17 cellular contexts compared by ENCODE assay signal in genomic region chr20:32859961-32860360, GRCh38. TPM values are rescaled to one million over a fixed set of nuclear protein-coding genes. Genes with fewer than 3 reads are reported as not detected.
DNase-seq lines count a peak whose midpoint lies in the region; ATAC-seq, FAIRE-seq and TF ChIP-seq lines count a peak whose summit lies in the region.
"Had no signal": no experiment of that assay in that cellular context is flagged by ENCODE, and none has a peak within 500 bp of the region (broad histone marks: within the 10 kb centered on the region; RNA-seq: fewer than 3 reads in every experiment).

No MANE protein-coding gene starts in this region.

- no peaks in the 10 kb centered on the region for H3K27me3 ChIP-seq in HepG2 (ENCODE audit: control insufficient read depth in 1 of 2, insufficient read depth in 2 of 2, low read length in 2 of 2)
- H3K27me3 ChIP-seq in right lobe of liver = no peaks in the 10 kb centered on the region
- no peaks in the 10 kb centered on the region for H3K27me3 ChIP-seq in IMR-90 (ENCODE audit: control insufficient read depth, insufficient read depth, low read length)
- H3K27me3 ChIP-seq in trophoblast cell (ENCODE audit: insufficient read depth, low read length) = no peaks in the 10 kb centered on the region
- no peaks in the 10 kb centered on the region for H3K27me3 ChIP-seq in adrenal gland
- H3K27me3 ChIP-seq: BLaER1 had no signal

- H3K9me3 ChIP-seq in HepG2 (ENCODE audit: low read length) = no peaks in the 10 kb centered on the region
- H3K9me3 ChIP-seq in right lobe of liver = no peaks in the 10 kb centered on the region
- no peaks in the 10 kb centered on the region for H3K9me3 ChIP-seq in IMR-90 (ENCODE audit: control insufficient read depth, insufficient read depth, low read length)
- no peaks in the 10 kb centered on the region for H3K9me3 ChIP-seq in trophoblast cell (ENCODE audit: insufficient read depth, low read depth, low read length)
- no peaks in the 10 kb centered on the region for H3K9me3 ChIP-seq in adrenal gland (replicated peaks in 1 of 3)
- H3K9me3 ChIP-seq: BLaER1, Caco-2 had no signal

- H4K91ac ChIP-seq in IMR-90 (ENCODE audit: insufficient read depth, low read depth, low read length) (no peak overlapping the region), trophoblast cell (ENCODE audit: low read depth, low read length) (no peak overlapping the region)

- H3K27ac ChIP-seq in HepG2 (ENCODE audit: extremely low read length, insufficient read depth, low read length) = no peak overlapping the region
- H3K27ac ChIP-seq in right lobe of liver = no peak overlapping the region
- no peak overlapping the region for H3K27ac ChIP-seq in IMR-90 (ENCODE audit: insufficient read depth, low read length)
- no peak overlapping the region for H3K27ac ChIP-seq in trophoblast cell (ENCODE audit: low read depth, low read length)
- H3K27ac ChIP-seq in adrenal gland = no peak overlapping the region
- H3K27ac ChIP-seq: BLaER1 had no signal

- H4K8ac ChIP-seq in IMR-90 (ENCODE audit: low read depth in 2 of 2, low read length in 2 of 2) (no peak overlapping the region), trophoblast cell (ENCODE audit: low read depth, low read length) (no peak overlapping the region)

- intact Hi-C loops in HepG2 (cut with micrococcal nuclease; ENCODE audit: unreplicated experiment) (no loop called here), right lobe of liver (cut with DNase I) (no loop called here), IMR-90 (cut with micrococcal nuclease) (no loop called here), adrenal gland (cut with DNase I) (no loop called here)

- H3K4ac ChIP-seq in IMR-90 (ENCODE audit: low read depth, low read length) = no peak overlapping the region
- H3K4ac ChIP-seq in trophoblast cell (ENCODE audit: low read depth, low read length) = no peak overlapping the region

- H3K9ac ChIP-seq in HepG2 (ENCODE audit: insufficient read depth, low read depth, low read length) (no peak overlapping the region), IMR-90 (ENCODE audit: low read depth, low read length) (no peak overlapping the region), trophoblast cell (ENCODE audit: low read length) (no peak overlapping the region)
- H3K9ac ChIP-seq: BLaER1 had no signal

- POLR2A ChIA-PET in HepG2 (lab: Yijun Ruan, JAX) = no interaction called here
- POLR2A ChIA-PET in IMR-90 (lab: Charles Lee; ENCODE audit: unreplicated experiment) = no interaction called here

- H3K27ac Mint-ChIP-seq in central memory CD8-positive, alpha-beta T cell (ENCODE audit: low read depth) = peak overlapping the region; percentile 17
- H3K27ac Mint-ChIP-seq: HFFc6 had no signal

- H2BK20ac ChIP-seq in IMR-90 (ENCODE audit: low read depth, low read length) = no peak overlapping the region

- H3K56ac ChIP-seq in IMR-90 (ENCODE audit: extremely low read depth, insufficient read depth, low read length) = no peak overlapping the region

- H3K79me2 ChIP-seq in HepG2 (ENCODE audit: insufficient read depth, low read length) (no peaks in the 10 kb centered on the region), trophoblast cell (ENCODE audit: control insufficient read depth, insufficient read depth, low read length, poor library complexity) (no peaks in the 10 kb centered on the region)

- H2BK120ac ChIP-seq in IMR-90 (ENCODE audit: low read depth, low read length) (no peak overlapping the region), trophoblast cell (ENCODE audit: insufficient read depth, low read length, poor library complexity) (no peak overlapping the region)

- TF ChIP-seq EP300 in HepG2 (IDR thresholded peaks at IDR 0.05; ENCODE audit: low read depth in 2 of 2, low read length in 2 of 2) = no peak
- no peak for TF ChIP-seq EP300 in HepG2 (CRISPR knock-in tag; IDR thresholded peaks at IDR 0.05; ENCODE audit: borderline replicate concordance)

- H3K23ac ChIP-seq in IMR-90 (ENCODE audit: low read depth, low read length) = no peak overlapping the region
- no peak overlapping the region for H3K23ac ChIP-seq in trophoblast cell (ENCODE audit: low read length)

- peaks cover 27% of the 10 kb centered on the region for H3K36me3 Mint-ChIP-seq in central memory CD8-positive, alpha-beta T cell (ENCODE audit: insufficient read depth)

- ATAC-seq in HepG2 (no peak), right lobe of liver (no peak), IMR-90 (ENCODE audit: low read depth) (0 out of 2 replicates have a peak, but pooled peaks have one; percentile 21), GM19328 (IDR thresholded peaks at IDR 0.05; ENCODE audit: unreplicated experiment) (no peak)
- ATAC-seq in central memory CD8-positive, alpha-beta T cell (replicated peaks; ENCODE audit: extremely low read depth, poor library complexity, severe bottlenecking) = no peak

- H3K79me1 ChIP-seq in IMR-90 (ENCODE audit: low read depth in 1 of 2, low read length in 2 of 2) (peaks cover 1 to 21% of the 10 kb centered on the region in 2 experiments; a peak in 3 of 4 replicates), trophoblast cell (ENCODE audit: low read length) (no peaks in the 10 kb centered on the region)

- no peak overlapping the region for H3K14ac ChIP-seq in IMR-90 (replicated peaks; ENCODE audit: low read depth, low read length)
- H3K14ac ChIP-seq in trophoblast cell (ENCODE audit: low read length) = no peak overlapping the region

- H4K5ac ChIP-seq in IMR-90 (ENCODE audit: low read depth, low read length) = no peak overlapping the region

- CTCF ChIA-PET in HepG2 (lab: Yijun Ruan, JAX; ENCODE audit: low intra/inter-chr PET ratio, low total read pairs) = no interaction called here
- CTCF ChIA-PET in IMR-90 (lab: Yijun Ruan, JAX) = no interaction called here

- H3K4me3 Mint-ChIP-seq in central memory CD8-positive, alpha-beta T cell = no peak overlapping the region
- H3K4me3 Mint-ChIP-seq: CD4-positive, alpha-beta memory T cell; HFFc6 had no signal

- FAIRE-seq in HepG2 (lab: Jason Lieb, UNC) = no peak
- FAIRE-seq: HTR-8/SVneo had no signal

- dilution Hi-C loops in IMR-90 (cut with HindIII; ENCODE audit: low sequenced_read_pairs, unreplicated experiment) = no loop called here

- no peak for TF ChIP-seq POLR2A in HepG2 (IDR thresholded peaks at IDR 0.05; ENCODE audit: insufficient read depth in 1 of 2, low read depth in 2 of 2, low read length in 2 of 2)
- no peak for TF ChIP-seq POLR2A in right lobe of liver (IDR thresholded peaks at IDR 0.05)
- TF ChIP-seq POLR2A in IMR-90 (IDR thresholded peaks at IDR 0.05; ENCODE audit: low read depth, low read length) = no peak
- no peak for TF ChIP-seq POLR2A in adrenal gland (IDR thresholded peaks at IDR 0.05)

- H3K9me3 Mint-ChIP-seq in central memory CD8-positive, alpha-beta T cell = no peaks in the 10 kb centered on the region
- H3K9me3 Mint-ChIP-seq: CD4-positive, alpha-beta memory T cell; HFFc6 had no signal

- H3K4me3 ChIP-seq in HepG2 (replicated peaks in 1 of 3; ENCODE audit: insufficient read depth in 1 of 3, low read depth in 2 of 3, low read length in 3 of 3) (no peak overlapping the region), right lobe of liver (no peak overlapping the region), IMR-90 (ENCODE audit: insufficient read depth, low read depth, low read length) (no peak overlapping the region), trophoblast cell (ENCODE audit: low read depth, low read length) (no peak overlapping the region), adrenal gland (no peak overlapping the region)
- H3K4me3 ChIP-seq: BLaER1 had no signal

- peaks cover 13% of the 10 kb centered on the region for H3K9me1 ChIP-seq in IMR-90 (ENCODE audit: insufficient read depth, low read length)

- H3K4me2 ChIP-seq in HepG2 (ENCODE audit: low read depth, low read length) (no peak overlapping the region), IMR-90 (ENCODE audit: low read depth, low read length) (no peak overlapping the region), trophoblast cell (ENCODE audit: low read length) (no peak overlapping the region)
- H3K4me2 ChIP-seq: BLaER1 had no signal

- H2AK5ac ChIP-seq in IMR-90 (ENCODE audit: low read depth, low read length) (no peak overlapping the region), trophoblast cell (ENCODE audit: low read length) (no peak overlapping the region)

- peak overlapping the region; percentile 17 for H2BK12ac ChIP-seq in trophoblast cell (ENCODE audit: low read length)

- no peak overlapping the region for H2BK5ac ChIP-seq in IMR-90 (ENCODE audit: low read depth, low read length, poor library complexity, severe bottlenecking)
- H2BK5ac ChIP-seq in trophoblast cell (ENCODE audit: low read depth, low read length, poor library complexity) = no peak overlapping the region

- H3K4me1 Mint-ChIP-seq in central memory CD8-positive, alpha-beta T cell = peaks cover 13% of the 10 kb centered on the region

- BruUV-seq in HepG2 (replicated peaks; lab: Mats Ljungman, UMichigan) (no TSS peak), IMR-90 (replicated peaks; lab: Mats Ljungman, UMichigan) (no TSS peak)

- H3K27me3 Mint-ChIP-seq in central memory CD8-positive, alpha-beta T cell = no peaks in the 10 kb centered on the region
- H3K27me3 Mint-ChIP-seq: CD4-positive, alpha-beta memory T cell had no signal

- TF ChIP-seq RAD21 in HepG2 (CRISPR knock-in tag; IDR thresholded peaks at IDR 0.05) (no peak), IMR-90 (IDR thresholded peaks at IDR 0.05; ENCODE audit: low read length) (no peak)

- in situ Hi-C loops in HepG2 (cut with HindIII; ENCODE audit: extremely low pct_ligation_motif_present, low pct_unique_long_range_greater_than_20kb) = no loop called here
- in situ Hi-C loops in IMR-90 (cut with MboI; ENCODE audit: low sequenced_read_pairs) = no loop called here

- WGBS in HepG2 (ENCODE audit: low lambda C conversion rate) = 95% methylated on average over 8 of the region's 8 CpGs
- WGBS in right lobe of liver (ENCODE audit: insufficient coverage, low coverage, low lambda C conversion rate, missing lambda C conversion rate) = 96% methylated on average over 8 of the region's 8 CpGs
- 94% methylated on average over 5 of the region's 8 CpGs; no CpG with 5 or more reads in 1 of the 2 experiments for WGBS in IMR-90 (ENCODE audit: extremely low coverage in 2 of 2, insufficient read length in 1 of 2), 2 experiments
- no CpG with 5 or more reads among the region's 8 CpGs for WGBS in trophoblast cell (ENCODE audit: extremely low coverage, insufficient coverage, insufficient read length)
- WGBS in adrenal gland, 4 donors = 95 to 98% (median 96%) methylated on average over 8 of the region's 8 CpGs

- no peak overlapping the region for H3K18ac ChIP-seq in IMR-90 (ENCODE audit: low read depth, low read length)
- no peak overlapping the region for H3K18ac ChIP-seq in trophoblast cell (ENCODE audit: low read length)

- H3K36me3 ChIP-seq in HepG2 (replicated peaks in 1 of 2; ENCODE audit: control insufficient read depth in 1 of 2, insufficient read depth in 2 of 2, low read length in 2 of 2) (peaks cover 4 to 13% of the 10 kb centered on the region in 2 experiments; a peak in 3 of 5 replicates), right lobe of liver (peaks cover 0 to 4% (median 0%) of the 10 kb centered on the region in 4 donors), IMR-90 (ENCODE audit: control insufficient read depth, insufficient read depth, low read length) (peaks cover 14% of the 10 kb centered on the region), trophoblast cell (ENCODE audit: control insufficient read depth in 1 of 2, insufficient read depth in 2 of 2, low read length in 2 of 2) (peaks cover 0 to 11% of the 10 kb centered on the region in 2 experiments), adrenal gland (replicated peaks in 1 of 2) (no peaks in the 10 kb centered on the region)

- no peak overlapping the region for H2BK15ac ChIP-seq in IMR-90 (ENCODE audit: low read depth, low read length)

- H2AFZ ChIP-seq in HepG2 (ENCODE audit: low read length) (no peak overlapping the region), IMR-90 (replicated peaks; ENCODE audit: low read length, poor library complexity) (no peak overlapping the region), trophoblast cell (ENCODE audit: insufficient read depth, low read length, poor library complexity) (no peak overlapping the region)

- DNase-seq in HepG2 (ENCODE audit: low spot score) (no peak), right lobe of liver (no peak), IMR-90 (no peak), trophoblast cell (peak; percentile 55 to 70), adrenal gland (no peak)
- DNase-seq in central memory CD8-positive, alpha-beta T cell (ENCODE audit: low spot score in 2 of 2) = no peak
- DNase-seq: 8988T; AML-193; Caco-2; CD4-positive, alpha-beta memory T cell; DND-41; GF-D8; HCEC 1CT; HFFc6 had no signal

- no peak overlapping the region for H2AK9ac ChIP-seq in IMR-90 (replicated peaks; ENCODE audit: low read depth, low read length, poor library complexity)

- TF ChIP-seq CTCF in HepG2 (CRISPR knock-in tag; IDR thresholded peaks at IDR 0.05) (no peak), right lobe of liver (IDR thresholded peaks at IDR 0.05) (no peak), IMR-90 (conservative IDR thresholded peaks at IDR 0.05; ENCODE audit: low read depth, low read length) (no peak), adrenal gland (IDR thresholded peaks at IDR 0.05) (no peak)

- no peaks in the 10 kb centered on the region for H4K20me1 ChIP-seq in HepG2 (ENCODE audit: insufficient read depth, low read length)
- peaks cover 8% of the 10 kb centered on the region; the same call in 1 of the 2 replicates for H4K20me1 ChIP-seq in IMR-90 (ENCODE audit: insufficient read depth, low read length)
- H4K20me1 ChIP-seq: BLaER1 had no signal

- no peaks in the 10 kb centered on the region for H3K4me1 ChIP-seq in HepG2 (ENCODE audit: insufficient read depth, low read length)
- no peaks in the 10 kb centered on the region for H3K4me1 ChIP-seq in right lobe of liver
- no peaks in the 10 kb centered on the region for H3K4me1 ChIP-seq in IMR-90 (ENCODE audit: control insufficient read depth, insufficient read depth, low read length)
- H3K4me1 ChIP-seq in trophoblast cell (ENCODE audit: control insufficient read depth in 1 of 2, insufficient read depth in 2 of 2, low read length in 2 of 2) = peaks cover 0 to 2% of the 10 kb centered on the region in 2 experiments
- H3K4me1 ChIP-seq in adrenal gland (replicated peaks in 1 of 2) = peaks cover 0 to 4% of the 10 kb centered on the region in 2 donors
- H3K4me1 ChIP-seq: Caco-2 had no signal

- H4K12ac ChIP-seq in trophoblast cell (ENCODE audit: low read depth, low read length) = no peak overlapping the region

RNA-seq across cellular contexts. Expression of gene EFCAB8, which starts 1.2 kb away (rescaled TPM):
- 0.22 TPM in 1 of 2 replicates, not detected in the other for total RNA-seq in HepG2 (2016; rRNA removed; fragmentation: Illumina TruSeq; extraction: Trizol)
- total RNA-seq in HepG2 (2016; cell fraction: cytosol; rRNA removed; fragmentation: Illumina TruSeq; extraction: Trizol; ENCODE audit: low read depth) = 0.10 TPM in 1 of 2 replicates, not detected in the other
- not detected in 2 replicates for total RNA-seq in HepG2 (2016; cell fraction: insoluble cytoplasmic fraction; rRNA removed; fragmentation: Illumina TruSeq; extraction: Trizol)
- not detected in 2 replicates for total RNA-seq in HepG2 (2016; cell fraction: membrane; rRNA removed; fragmentation: Illumina TruSeq; extraction: Trizol)
- total RNA-seq in HepG2 (2016; cell fraction: nucleus; rRNA removed; fragmentation: Illumina TruSeq; extraction: Trizol) = 0.72 TPM in 1 of 2 replicates, not detected in the other
- polyA plus RNA-seq in HepG2 (2011; rRNA removed) = 0.15 TPM in 1 of 2 replicates, not detected in the other
- polyA plus RNA-seq in HepG2 (2011; cell fraction: cytosol; rRNA removed) = not detected in 2 replicates
- polyA plus RNA-seq in HepG2 (2011; cell fraction: nucleus; rRNA removed) = 0.31 and 1.2 TPM in 2 replicates
- polyA plus RNA-seq in HepG2 (2012) = not detected in 2 replicates
- not detected in 2 replicates for polyA plus RNA-seq in HepG2 (2016; cell fraction: cytosol; fragmentation: Illumina TruSeq; extraction: Trizol; ENCODE audit: low read depth)
- not detected in 2 replicates for polyA plus RNA-seq in HepG2 (2016; cell fraction: insoluble cytoplasmic fraction; fragmentation: Illumina TruSeq; extraction: Trizol; ENCODE audit: low read depth)
- polyA plus RNA-seq in HepG2 (2016; cell fraction: membrane; fragmentation: Illumina TruSeq; extraction: Trizol; ENCODE audit: low read depth) = not detected in 2 replicates
- 0.62 and 0.75 TPM in 2 replicates for polyA plus RNA-seq in HepG2 (2016; cell fraction: nucleus; fragmentation: Illumina TruSeq; extraction: Trizol; ENCODE audit: insufficient read depth, low read depth)
- not detected in 2 replicates for polyA minus RNA-seq in HepG2 (2011; rRNA and poly(A)+ RNA removed; ENCODE audit: low replicate concordance)
- polyA minus RNA-seq in HepG2 (2011; cell fraction: cytosol; rRNA and poly(A)+ RNA removed) = not detected in 2 replicates
- polyA minus RNA-seq in HepG2 (2011; cell fraction: nucleus; rRNA and poly(A)+ RNA removed) = not detected in 2 replicates
- total RNA-seq in right lobe of liver = under 1 TPM in 4 of 6 experiments, not detected in 2; 0.17 to 0.22 (median 0.20) TPM
- total RNA-seq in IMR-90 (2012; rRNA removed) = not detected in 2 replicates
- polyA plus RNA-seq in IMR-90 (2012; rRNA removed) = 0.03 TPM in 1 of 2 replicates, not detected in the other
- not detected in 2 replicates for polyA plus RNA-seq in IMR-90 (2012; cell fraction: cytosol; rRNA removed)
- polyA plus RNA-seq in IMR-90 (2012; cell fraction: nucleus; rRNA removed; ENCODE audit: low replicate concordance) = 0.02 and 0.16 TPM in 2 replicates
- polyA plus RNA-seq in trophoblast cell (2013) = 0.04 and 0.11 TPM in 2 replicates
- under 1 TPM in 1 of 8 donors, not detected in 7; 0.07 TPM for total RNA-seq in adrenal gland
- under 1 TPM in 2 of 3 donors, not detected in 1; 0.03 to 0.40 TPM for polyA plus RNA-seq in adrenal gland
- total RNA-seq: HFFc6 had no signal
- polyA plus RNA-seq: CD4-positive, alpha-beta memory T cell had no signal

RNA-seq across cellular contexts. Expression of gene MAPRE1, which starts 40.2 kb away (rescaled TPM):
- total RNA-seq in HepG2 (2016; rRNA removed; fragmentation: Illumina TruSeq; extraction: Trizol) = 190 and 342 TPM in 2 replicates
- 23.7 and 27.2 TPM in 2 replicates for total RNA-seq in HepG2 (2016; cell fraction: cytosol; rRNA removed; fragmentation: Illumina TruSeq; extraction: Trizol; ENCODE audit: low read depth)
- total RNA-seq in HepG2 (2016; cell fraction: insoluble cytoplasmic fraction; rRNA removed; fragmentation: Illumina TruSeq; extraction: Trizol) = 187 and 334 TPM in 2 replicates
- total RNA-seq in HepG2 (2016; cell fraction: membrane; rRNA removed; fragmentation: Illumina TruSeq; extraction: Trizol) = 91.1 and 97.7 TPM in 2 replicates
- 103 and 108 TPM in 2 replicates for total RNA-seq in HepG2 (2016; cell fraction: nucleus; rRNA removed; fragmentation: Illumina TruSeq; extraction: Trizol)
- polyA plus RNA-seq in HepG2 (2011; rRNA removed) = 62.1 and 76.0 TPM in 2 replicates
- polyA plus RNA-seq in HepG2 (2011; cell fraction: cytosol; rRNA removed) = 51.6 and 80.9 TPM in 2 replicates
- 20.7 and 30.2 TPM in 2 replicates for polyA plus RNA-seq in HepG2 (2011; cell fraction: nucleus; rRNA removed)
- 141 and 152 TPM in 2 replicates for polyA plus RNA-seq in HepG2 (2012)
- 28.5 and 29.5 TPM in 2 replicates for polyA plus RNA-seq in HepG2 (2016; cell fraction: cytosol; fragmentation: Illumina TruSeq; extraction: Trizol; ENCODE audit: low read depth)
- 374 and 399 TPM in 2 replicates for polyA plus RNA-seq in HepG2 (2016; cell fraction: insoluble cytoplasmic fraction; fragmentation: Illumina TruSeq; extraction: Trizol; ENCODE audit: low read depth)
- 73.8 and 81.9 TPM in 2 replicates for polyA plus RNA-seq in HepG2 (2016; cell fraction: membrane; fragmentation: Illumina TruSeq; extraction: Trizol; ENCODE audit: low read depth)
- 134 and 143 TPM in 2 replicates for polyA plus RNA-seq in HepG2 (2016; cell fraction: nucleus; fragmentation: Illumina TruSeq; extraction: Trizol; ENCODE audit: insufficient read depth, low read depth)
- polyA minus RNA-seq in HepG2 (2011; rRNA and poly(A)+ RNA removed; ENCODE audit: low replicate concordance) = 44.6 and 56.4 TPM in 2 replicates
- 59.3 and 68.8 TPM in 2 replicates for polyA minus RNA-seq in HepG2 (2011; cell fraction: cytosol; rRNA and poly(A)+ RNA removed)
- 42.7 and 48.6 TPM in 2 replicates for polyA minus RNA-seq in HepG2 (2011; cell fraction: nucleus; rRNA and poly(A)+ RNA removed)
- 10 to 100 TPM in 5 of 6 experiments, 1 to 10 TPM in 1; 7.9 to 26.8 (median 16.1) TPM for total RNA-seq in right lobe of liver
- total RNA-seq in IMR-90 (2012; rRNA removed) = 82.6 and 205 TPM in 2 replicates
- polyA plus RNA-seq in IMR-90 (2012; rRNA removed) = 87.8 and 107 TPM in 2 replicates
- 18.3 and 35.9 TPM in 2 replicates for polyA plus RNA-seq in IMR-90 (2012; cell fraction: cytosol; rRNA removed)
- polyA plus RNA-seq in IMR-90 (2012; cell fraction: nucleus; rRNA removed; ENCODE audit: low replicate concordance) = 5.9 and 31.1 TPM in 2 replicates
- 107 and 109 TPM in 2 replicates for polyA plus RNA-seq in trophoblast cell (2013)
- 10 to 100 TPM; 47.5 to 88.8 (median 57.8) TPM for total RNA-seq in adrenal gland
- 10 to 100 TPM; 22.3 to 97.3 (median 22.4) TPM for polyA plus RNA-seq in adrenal gland

Comparison
In these comparisons a context has a peak if more than half of its experiments do, and no peak if none do; other contexts are left out.
1. DNase-seq: peak in trophoblast cell (2 of 2); none in HepG2 (single experiment), right lobe of liver (0 of 3), IMR-90 (single experiment), central memory CD8-positive, alpha-beta T cell (0 of 2) and adrenal gland (0 of 7).